ENCODE assay signal across 10 cellular contexts in the genomic region with DNA sequence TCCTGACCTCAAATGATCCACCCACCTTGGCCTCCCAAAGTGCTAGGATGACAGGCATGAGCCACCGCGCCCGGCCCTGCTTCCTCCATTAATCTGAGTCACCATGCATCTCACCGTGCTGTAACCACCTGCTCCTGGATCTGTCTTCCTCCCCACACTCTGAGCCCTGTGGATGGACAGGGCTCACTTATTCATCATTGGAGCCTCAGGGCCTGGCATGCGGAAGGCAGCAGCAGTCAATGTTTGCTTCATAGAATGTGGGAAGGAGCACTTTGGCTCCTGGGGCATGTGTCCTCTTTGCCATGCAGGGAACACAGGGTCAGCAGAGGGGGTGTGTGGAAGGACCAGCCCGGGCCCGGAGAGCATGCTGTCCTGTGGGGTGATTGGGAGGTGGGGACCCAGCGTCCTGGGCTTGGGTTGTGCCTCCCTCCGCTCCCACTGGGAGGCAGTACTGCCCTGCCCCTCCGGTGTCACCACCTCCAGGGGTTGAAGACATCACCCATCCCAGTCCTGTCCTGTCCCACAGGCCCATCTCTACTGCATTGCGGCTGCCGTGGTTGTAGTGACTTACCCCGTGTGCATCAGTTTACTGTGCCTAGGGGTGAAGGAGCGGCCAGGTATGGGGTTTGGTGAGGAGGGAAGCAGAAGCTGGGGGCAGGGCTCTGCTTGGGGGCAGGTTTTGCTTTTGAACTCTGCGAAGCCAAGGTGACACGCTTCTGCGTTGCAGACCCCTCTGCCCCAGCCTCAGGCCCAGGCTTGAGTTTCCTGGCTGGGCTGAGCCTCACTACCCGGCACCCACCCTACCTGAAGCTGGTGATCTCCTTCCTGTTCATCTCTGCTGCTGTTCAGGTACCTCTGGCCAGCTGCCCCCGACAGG. TPM values are rescaled to one million over a fixed set of nuclear protein-coding genes. Genes with fewer than 3 reads are reported as not detected.
DNase-seq lines count a peak whose midpoint lies in the region; ATAC-seq and TF ChIP-seq lines count a peak whose summit lies in the region.
"Had no signal": no experiment of that assay in that cellular context is flagged by ENCODE, and none has a peak within 500 bp of the region (broad histone marks: within the 10 kb centered on the region; RNA-seq: fewer than 3 reads in every experiment).

No MANE protein-coding gene starts in this region.

- peak overlapping the region in 1 of 2 donors; percentile 25 for H3K27ac ChIP-seq in breast epithelium
- H3K27ac ChIP-seq in SJCRH30 = no peak overlapping the region
- H3K27ac ChIP-seq: psoas muscle had no signal

- no peak for ATAC-seq in HG02798 (IDR thresholded peaks at IDR 0.05; ENCODE audit: poor library complexity, unreplicated experiment)
- ATAC-seq: psoas muscle had no signal

- CTCF ChIA-PET in MCF 10A (lab: Yijun Ruan, JAX) = no interaction called here

- no TSS peak for BruUV-seq in MCF 10A (replicated peaks; lab: Mats Ljungman, UMichigan)

- H3K9me3 ChIP-seq in breast epithelium (no peaks in the 10 kb centered on the region), SJCRH30 (replicated peaks) (no peaks in the 10 kb centered on the region)
- H3K9me3 ChIP-seq: psoas muscle had no signal

- H3K4me1 ChIP-seq in breast epithelium (no peaks in the 10 kb centered on the region), SJCRH30 (no peaks in the 10 kb centered on the region)
- H3K4me1 ChIP-seq: psoas muscle had no signal

- no peak for TF ChIP-seq POLR2A in breast epithelium (IDR thresholded peaks at IDR 0.05)

- H3K36me3 Mint-ChIP-seq in MCF 10A (ENCODE audit: insufficient read depth, unreplicated experiment) (no peaks in the 10 kb centered on the region), type B pancreatic cell (no peaks in the 10 kb centered on the region)

- H3K27ac Mint-ChIP-seq in MCF 10A (ENCODE audit: low read depth, unreplicated experiment) (peak overlapping the region; percentile 38), type B pancreatic cell (no peak overlapping the region)

- H3K27me3 ChIP-seq in breast epithelium (no peaks in the 10 kb centered on the region), SJCRH30 (no peaks in the 10 kb centered on the region)

- intact Hi-C loops in MCF 10A (cut with micrococcal nuclease) = loop anchor here (1.0 kb wide), 3 partner anchors 40 to 361 kb away; partner anchors contain the start of gene TP53I3
- intact Hi-C loops in breast epithelium (cut with DNase I; ENCODE audit: low total_unique reads) = no loop called here

- no peaks in the 10 kb centered on the region for H3K9me3 Mint-ChIP-seq in MCF 10A (ENCODE audit: unreplicated experiment)
- no peaks in the 10 kb centered on the region for H3K9me3 Mint-ChIP-seq in type B pancreatic cell
- H3K9me3 Mint-ChIP-seq: brain had no signal

- peak; percentile 79 for DNase-seq in MCF 10A (ENCODE audit: unreplicated experiment)
- no peak for DNase-seq in breast epithelium (ENCODE audit: low spot score in 2 of 2)
- DNase-seq in SJCRH30 = peak; percentile 44 to 59
- no peak for DNase-seq in fibroblast of the aortic adventitia (ENCODE audit: low read depth)
- no peak for DNase-seq in type B pancreatic cell (ENCODE audit: extremely low spot score, unreplicated experiment)
- no peak for DNase-seq in NCI-H2196 (lab: John Stamatoyannopoulos, UW; ENCODE audit: unreplicated experiment)
- DNase-seq in DMS79 treated with DMSO at 0.1 percent for 48 hours (lab: John Stamatoyannopoulos, UW) = no peak
- DNase-seq: psoas muscle had no signal

- H3K4me3 Mint-ChIP-seq in MCF 10A (ENCODE audit: unreplicated experiment) = no peak overlapping the region
- no peak overlapping the region for H3K4me3 Mint-ChIP-seq in type B pancreatic cell
- H3K4me3 Mint-ChIP-seq: brain had no signal

- no peaks in the 10 kb centered on the region for H3K36me3 ChIP-seq in breast epithelium
- H3K36me3 ChIP-seq in SJCRH30 = peaks cover 14% of the 10 kb centered on the region

- TF ChIP-seq CTCF in MCF 10A (IDR thresholded peaks at IDR 0.05; ENCODE audit: unreplicated experiment) (peak; percentile 51), breast epithelium (IDR thresholded peaks at IDR 0.05) (no peak), fibroblast of the aortic adventitia (IDR thresholded peaks at IDR 0.05; ENCODE audit: insufficient read depth, low read length) (peak; percentile 17), type B pancreatic cell (conservative IDR thresholded peaks at IDR 0.05) (peak; percentile 46)

- H3K4me1 Mint-ChIP-seq in MCF 10A (ENCODE audit: insufficient read depth, unreplicated experiment) (peaks cover 14% of the 10 kb centered on the region), type B pancreatic cell (ENCODE audit: unreplicated experiment) (no peaks in the 10 kb centered on the region)

- no peaks in the 10 kb centered on the region for H3K27me3 Mint-ChIP-seq in MCF 10A (ENCODE audit: insufficient read depth, unreplicated experiment)
- no peaks in the 10 kb centered on the region for H3K27me3 Mint-ChIP-seq in type B pancreatic cell

- POLR2A ChIA-PET in MCF 10A (lab: Yijun Ruan, JAX) = interaction anchor here (0.7 to 2.2 kb wide), 2 partner anchors 62 to 121 kb away, joined by 3 to 6 read pairs; partner anchors contain the start of gene TP53I3

- H3K4me3 ChIP-seq in breast epithelium = no peak overlapping the region
- no peak overlapping the region for H3K4me3 ChIP-seq in SJCRH30
- no peak overlapping the region for H3K4me3 ChIP-seq in fibroblast of the aortic adventitia (ENCODE audit: low read depth, low read length)
- H3K4me3 ChIP-seq: psoas muscle had no signal

RNA-seq across cellular contexts. Expression of gene MFSD2B, which starts 11.5 kb away (rescaled TPM):
- total RNA-seq in MCF 10A (2022) = 0.26 TPM in 1 of 2 replicates, not detected in the other
- not detected for total RNA-seq in breast epithelium
- 0.05 TPM in 1 of 2 replicates, not detected in the other for total RNA-seq in SJCRH30 (2014; rRNA removed; shearing (Covaris generic))
- total RNA-seq in fibroblast of the aortic adventitia (ENCODE audit: low replicate concordance) = not detected in 2 replicates
- 0.24 TPM in 1 of 2 replicates, not detected in the other for total RNA-seq in type B pancreatic cell (ENCODE audit: low replicate concordance)

RNA-seq across cellular contexts. Expression of gene WDCP, which starts 25.8 kb away (rescaled TPM):
- total RNA-seq in MCF 10A (2022) (9.0 and 11.2 TPM in 2 replicates), breast epithelium (1 to 10 TPM; 3.4 to 8.3 (median 7.2) TPM), fibroblast of the aortic adventitia (ENCODE audit: low replicate concordance) (6.4 and 9.3 TPM in 2 replicates), type B pancreatic cell (ENCODE audit: low replicate concordance) (12.3 and 24.6 TPM in 2 replicates)
- total RNA-seq in SJCRH30 (2014; rRNA removed; shearing (Covaris generic)) = 45.5 and 46.2 TPM in 2 replicates

RNA-seq across cellular contexts. Expression of gene FKBP1B, which starts 28.2 kb away (rescaled TPM):
- total RNA-seq in MCF 10A (2022) (1.7 and 1.8 TPM in 2 replicates), breast epithelium (10 to 100 TPM in 1 of 3 donors, 1 to 10 TPM in 2; 3.2 to 11.0 (median 7.2) TPM), fibroblast of the aortic adventitia (ENCODE audit: low replicate concordance) (3.5 and 7.9 TPM in 2 replicates), type B pancreatic cell (ENCODE audit: low replicate concordance) (19.0 and 23.0 TPM in 2 replicates)
- 41.8 and 47.2 TPM in 2 replicates for total RNA-seq in SJCRH30 (2014; rRNA removed; shearing (Covaris generic))

RNA-seq across cellular contexts. Expression of gene SF3B6, which starts 54.8 kb away (rescaled TPM):
- total RNA-seq in MCF 10A (2022) (141 and 180 TPM in 2 replicates), breast epithelium (100 to 1,000 TPM in 2 of 3 donors, 10 to 100 TPM in 1; 91.7 to 125 (median 110) TPM), fibroblast of the aortic adventitia (ENCODE audit: low replicate concordance) (162 and 191 TPM in 2 replicates), type B pancreatic cell (ENCODE audit: low replicate concordance) (102 TPM in 2 replicates)
- total RNA-seq in SJCRH30 (2014; rRNA removed; shearing (Covaris generic)) = 357 and 360 TPM in 2 replicates

Comparison
In these comparisons a context has a peak if more than half of its experiments do, and no peak if none do; other contexts are left out.
1. DNase-seq: peak in MCF 10A (single experiment) and SJCRH30 (2 of 2); none in breast epithelium (0 of 2), fibroblast of the aortic adventitia (single experiment), type B pancreatic cell (single experiment), NCI-H2196 (single experiment) and DMS79 treated with DMSO at 0.1 percent for 48 hours (single experiment).
2. CTCF ChIP-seq: peak in MCF 10A (single experiment), fibroblast of the aortic adventitia (single experiment) and type B pancreatic cell (single experiment); none in breast epithelium (0 of 3).